16 cellular contexts compared by ENCODE assay signal in genomic region chr14:93328546-93328945, GRCh38. TPM values are rescaled to one million over a fixed set of nuclear protein-coding genes. Genes with fewer than 3 reads are reported as not detected.
DNase-seq lines count a peak whose midpoint lies in the region; ATAC-seq and TF ChIP-seq lines count a peak whose summit lies in the region.
"Had no signal": no experiment of that assay in that cellular context is flagged by ENCODE, and none has a peak within 500 bp of the region (broad histone marks: within the 10 kb centered on the region; RNA-seq: fewer than 3 reads in every experiment).

No MANE protein-coding gene starts in this region.

- H3K27ac ChIP-seq in HEK293 (ENCODE audit: extremely low read depth, low read depth, low read length) (no peak overlapping the region), PC-9 (no peak overlapping the region), epithelial cell of prostate (peak overlapping the region; percentile 93), trophoblast cell (ENCODE audit: low read depth, low read length) (no peak overlapping the region)

- H3K4me2 ChIP-seq in PC-9 (peak overlapping the region; percentile 82), trophoblast cell (ENCODE audit: low read length) (no peak overlapping the region)
- H3K4me2 ChIP-seq: GM23338 had no signal

- ATAC-seq in HG03521 (IDR thresholded peaks at IDR 0.05; ENCODE audit: unreplicated experiment), result no peak
- ATAC-seq: GM23338 had no signal

- no peak overlapping the region for H4K8ac ChIP-seq in trophoblast cell (ENCODE audit: low read depth, low read length)

- H3K14ac ChIP-seq in trophoblast cell (ENCODE audit: low read length), result no peak overlapping the region

- DNase-seq in PC-9 (no peak), epithelial cell of prostate (ENCODE audit: low read depth, low spot score) (no peak), trophoblast cell (no peak), SIG-M5 (lab: John Stamatoyannopoulos, UW) (no peak), NCI-H146 (lab: John Stamatoyannopoulos, UW) (no peak)
- DNase-seq: ACHN; BE2C; C1 segment of cervical spinal cord; CD4-positive, CD25-positive, alpha-beta regulatory T cell; CD8-positive, alpha-beta memory T cell; COR-L47; HCEC 1CT had no signal

- H2BK5ac ChIP-seq in trophoblast cell (ENCODE audit: low read depth, low read length, poor library complexity), result no peak overlapping the region

- H3K9ac ChIP-seq in trophoblast cell (ENCODE audit: low read length), result no peak overlapping the region

- H4K91ac ChIP-seq in trophoblast cell (ENCODE audit: low read depth, low read length), result no peak overlapping the region

- CTCF ChIA-PET in HEK293 (lab: Yijun Ruan, JAX) (no interaction called here), PC-9 (lab: Charles Lee) (no interaction called here)

- H3K4me1 ChIP-seq in HEK293 (ENCODE audit: control insufficient read depth, insufficient read depth, low read length), result no peaks in the 10 kb centered on the region
- peaks cover 28% of the 10 kb centered on the region for H3K4me1 ChIP-seq in PC-9 (replicated peaks; ENCODE audit: insufficient read depth)
- peaks cover 0 to 7% of the 10 kb centered on the region in 2 experiments for H3K4me1 ChIP-seq in trophoblast cell (ENCODE audit: control insufficient read depth in 1 of 2, insufficient read depth in 2 of 2, low read length in 2 of 2)
- H3K4me1 ChIP-seq: BE2C had no signal

- intact Hi-C loops in PC-9 (cut with micrococcal nuclease; ENCODE audit: unreplicated experiment), result no loop called here

- H3K9me3 ChIP-seq in HEK293 (ENCODE audit: control insufficient read depth, insufficient read depth, low read depth, low read length) (no peaks in the 10 kb centered on the region), PC-9 (ENCODE audit: insufficient read depth, low read depth) (no peaks in the 10 kb centered on the region), trophoblast cell (ENCODE audit: insufficient read depth, low read depth, low read length) (no peaks in the 10 kb centered on the region)
- H3K9me3 ChIP-seq: BE2C had no signal

- H2BK120ac ChIP-seq in trophoblast cell (ENCODE audit: insufficient read depth, low read length, poor library complexity), result no peak overlapping the region

- TF ChIP-seq CTCF in HEK293 (tag by site-specific recombination; IDR thresholded peaks at IDR 0.05), result no peak
- TF ChIP-seq CTCF in PC-9 (conservative IDR thresholded peaks at IDR 0.05), result no peak

- peaks cover 22% of the 10 kb centered on the region; the same call in 1 of the 2 replicates for H4K20me1 ChIP-seq in PC-9 (ENCODE audit: insufficient read depth)

- H3K36me3 ChIP-seq in HEK293 (ENCODE audit: control insufficient read depth in 2 of 2, insufficient read depth in 1 of 2, low read length in 2 of 2) (no peaks in the 10 kb centered on the region; a peak in 2 of 3 replicates), PC-9 (ENCODE audit: low read depth) (no peaks in the 10 kb centered on the region; the same call in 1 of the 2 replicates), trophoblast cell (ENCODE audit: control insufficient read depth in 1 of 2, insufficient read depth in 2 of 2, low read length in 2 of 2) (peaks cover 0 to 2% of the 10 kb centered on the region in 2 experiments)

- no peak overlapping the region for H2AK5ac ChIP-seq in trophoblast cell (ENCODE audit: low read length)

- peak overlapping the region; percentile 74 for H3K4ac ChIP-seq in trophoblast cell (ENCODE audit: low read depth, low read length)

- peaks cover 29% of the 10 kb centered on the region for H3F3A ChIP-seq in PC-9 (ENCODE audit: insufficient read depth, low read depth)

- no peaks in the 10 kb centered on the region for H3K9me2 ChIP-seq in PC-9 (ENCODE audit: insufficient read depth)

- POLR2A ChIA-PET in HEK293 (lab: Yijun Ruan, JAX) (no interaction called here), PC-9 (lab: Charles Lee; ENCODE audit: unreplicated experiment) (no interaction called here)

- peaks cover 14% of the 10 kb centered on the region for H3K79me1 ChIP-seq in trophoblast cell (ENCODE audit: low read length)

- no peak overlapping the region for H3K4me3 ChIP-seq in HEK293 (ENCODE audit: low read depth, low read length)
- H3K4me3 ChIP-seq in PC-9, result no peak overlapping the region
- H3K4me3 ChIP-seq in trophoblast cell (ENCODE audit: low read depth, low read length), result no peak overlapping the region
- H3K4me3 ChIP-seq: GM23338 had no signal

- no peak overlapping the region for H2BK12ac ChIP-seq in trophoblast cell (ENCODE audit: low read length)

- H3K18ac ChIP-seq in trophoblast cell (ENCODE audit: low read length), result no peak overlapping the region

- H3K23ac ChIP-seq in trophoblast cell (ENCODE audit: low read length), result no peak overlapping the region

- no peak overlapping the region for H2AFZ ChIP-seq in PC-9
- no peak overlapping the region for H2AFZ ChIP-seq in trophoblast cell (ENCODE audit: insufficient read depth, low read length, poor library complexity)
- H2AFZ ChIP-seq: GM23338 had no signal

- no TSS peak for BruUV-seq in PC-9 (replicated peaks; lab: Mats Ljungman, UMichigan)

- no peak overlapping the region for H4K12ac ChIP-seq in trophoblast cell (ENCODE audit: low read depth, low read length)

- peaks cover 90% of the 10 kb centered on the region for H3K79me2 ChIP-seq in PC-9 (ENCODE audit: low read depth)
- peaks cover 25% of the 10 kb centered on the region for H3K79me2 ChIP-seq in trophoblast cell (ENCODE audit: control insufficient read depth, insufficient read depth, low read length, poor library complexity)

- no CpG with 5 or more reads among the region's 6 CpGs for WGBS in trophoblast cell (ENCODE audit: extremely low coverage, insufficient coverage, insufficient read length)

- H3K27me3 ChIP-seq in PC-9 (ENCODE audit: insufficient read depth, low read depth) (no peaks in the 10 kb centered on the region), trophoblast cell (ENCODE audit: insufficient read depth, low read length) (no peaks in the 10 kb centered on the region)
- H3K27me3 ChIP-seq: BE2C had no signal

TF ChIP-seq in HEK293, 187 proteins besides CTCF, POLR2A, EP300 and RAD21:
- TF ChIP-seq ZNF121 (tag by site-specific recombination; IDR thresholded peaks at IDR 0.05) (peak; percentile 48; the same call in 1 of the 2 replicates), ZNF621 (tag by site-specific recombination; IDR thresholded peaks at IDR 0.05) (no peak)

RNA-seq across cellular contexts. Expression of gene BTBD7, which starts 4.3 kb away (rescaled TPM):
- 30.1 and 31.4 TPM in 2 replicates for total RNA-seq in PC-9 (2021)
- polyA plus RNA-seq in trophoblast cell (2013), result 31.7 and 35.2 TPM in 2 replicates

RNA-seq across cellular contexts. Expression of gene COX8C, which starts 18.4 kb away (rescaled TPM):
- total RNA-seq in PC-9 (2021), result not detected in 2 replicates
- 0.31 and 0.40 TPM in 2 replicates for polyA plus RNA-seq in trophoblast cell (2013)
- total RNA-seq: A172; CD4-positive, CD25-positive, alpha-beta regulatory T cell; CD8-positive, alpha-beta memory T cell; GM23338 had no signal
- polyA plus RNA-seq: CD8-positive, alpha-beta memory T cell had no signal
